Comparison of ENCODE assay signal across 9 cellular contexts in the genomic region with DNA sequence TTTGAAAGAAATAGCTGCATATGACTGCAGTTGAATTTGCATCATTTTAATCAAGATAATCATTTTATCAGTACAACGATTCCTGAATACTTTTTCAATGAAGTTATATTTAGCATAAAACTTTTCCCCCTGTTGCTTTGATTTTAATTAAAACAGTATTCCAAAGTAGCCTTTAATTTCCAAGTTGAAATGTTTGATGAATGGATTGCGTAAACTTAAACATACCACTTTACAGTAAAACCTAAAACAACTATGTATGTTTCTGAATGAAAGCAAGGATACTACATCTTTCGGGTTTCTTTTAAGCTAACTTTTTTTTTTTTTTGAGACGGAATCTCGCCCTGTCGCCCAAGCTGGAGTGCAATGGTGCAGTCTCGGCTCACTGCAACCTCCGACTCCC. TPM values are rescaled to one million over a fixed set of nuclear protein-coding genes. Genes with fewer than 3 reads are reported as not detected.
A peak's percentile ranks its signal among the peaks of the same experiment; 100 is the strongest.
DNase-seq lines count a peak whose midpoint lies in the region; ATAC-seq and TF ChIP-seq lines count a peak whose summit lies in the region.
"Had no signal": no experiment of that assay in that cellular context is flagged by ENCODE, and none has a peak within 500 bp of the region (broad histone marks: within the 10 kb centered on the region; RNA-seq: fewer than 3 reads in every experiment).

No MANE protein-coding gene starts in this region.

- POLR2A ChIA-PET in CD4-positive, alpha-beta memory T cell (lab: Charles Lee; ENCODE audit: partially characterized antibody) = interaction anchor here (0.7 to 4.0 kb wide), 7 partner anchors 25 to 213 kb away, joined by 3 to 75 read pairs (median 16); partner anchors contain the start of genes DPY30, MEMO1, SLC30A6 and YIPF4

- intact Hi-C loops in CD4-positive, alpha-beta memory T cell (cut with micrococcal nuclease) = loop anchor here (5.0 to 10.0 kb wide), 2 partner anchors 160 to 293 kb away; partner anchors contain the start of gene BIRC6

- H3K9ac ChIP-seq in OCI-LY1 (ENCODE audit: low read length) = peak overlapping the region; percentile 80

- H3K4me3 Mint-ChIP-seq in CD4-positive, alpha-beta memory T cell = peak overlapping the region; percentile 95 to 99 (median 98)
- H3K4me3 Mint-ChIP-seq in endothelial cell (ENCODE audit: unreplicated experiment) = peak overlapping the region; percentile 98

- H3K27me3 Mint-ChIP-seq in CD4-positive, alpha-beta memory T cell = no peaks in the 10 kb centered on the region
- H3K27me3 Mint-ChIP-seq in endothelial cell (ENCODE audit: unreplicated experiment) = peaks cover 4% of the 10 kb centered on the region

- no peak overlapping the region for H2AFZ ChIP-seq in OCI-LY1 (ENCODE audit: low read length)

- CTCF ChIA-PET in CD4-positive, alpha-beta memory T cell (lab: Charles Lee; ENCODE audit: partially characterized antibody) = interaction anchor here (4.0 kb wide), 1 partner anchor 25 kb away, joined by 35 read pairs; the partner anchor contains the start of gene DPY30

- no peaks in the 10 kb centered on the region for H4K20me1 ChIP-seq in OCI-LY1 (ENCODE audit: insufficient read depth, low read length)

- ATAC-seq in GM18867 (IDR thresholded peaks at IDR 0.05; ENCODE audit: unreplicated experiment) (no peak), HG03442 (IDR thresholded peaks at IDR 0.05; ENCODE audit: unreplicated experiment) (no peak)

- TF ChIP-seq CTCF in OCI-LY1 (IDR thresholded peaks at IDR 0.05; ENCODE audit: low read length) = no peak
- TF ChIP-seq CTCF in endothelial cell (IDR thresholded peaks at IDR 0.05; ENCODE audit: unreplicated experiment) = no peak
- TF ChIP-seq CTCF in neutrophil (IDR thresholded peaks at IDR 0.05) = no peak
- no peak for TF ChIP-seq CTCF in GM10266 (IDR thresholded peaks at IDR 0.05; ENCODE audit: control insufficient read depth, insufficient read depth, low read depth, missing control alignments)

- peaks cover 0 to 14% of the 10 kb centered on the region in 2 donors for H3K36me3 Mint-ChIP-seq in CD4-positive, alpha-beta memory T cell
- peaks cover 7% of the 10 kb centered on the region for H3K36me3 Mint-ChIP-seq in endothelial cell (ENCODE audit: low read depth, unreplicated experiment)

- no peaks in the 10 kb centered on the region for H3K27me3 ChIP-seq in CD4-positive, alpha-beta memory T cell (ENCODE audit: insufficient read depth, low read length)
- H3K27me3 ChIP-seq in OCI-LY1 (ENCODE audit: insufficient read depth, low read length) (no peaks in the 10 kb centered on the region), neutrophil (no peaks in the 10 kb centered on the region)

- H3K27ac Mint-ChIP-seq in CD4-positive, alpha-beta memory T cell = peak overlapping the region in 6 of 7 donors; percentile 66 to 96 (median 92)
- no peak overlapping the region for H3K27ac Mint-ChIP-seq in endothelial cell (ENCODE audit: unreplicated experiment)

- H3K79me2 ChIP-seq in OCI-LY1 (ENCODE audit: insufficient read depth, low read length) = peaks cover 14% of the 10 kb centered on the region; the same call in 1 of the 2 replicates

- no peaks in the 10 kb centered on the region for H3K36me3 ChIP-seq in CD4-positive, alpha-beta memory T cell (ENCODE audit: insufficient read depth, low read length)
- H3K36me3 ChIP-seq in OCI-LY1 (ENCODE audit: insufficient read depth, low read length) (no peaks in the 10 kb centered on the region), neutrophil (peaks cover 9% of the 10 kb centered on the region)

- peak overlapping the region; percentile 77 for H3K27ac ChIP-seq in CD4-positive, alpha-beta memory T cell (ENCODE audit: low read depth, low read length)
- H3K27ac ChIP-seq in OCI-LY1 (ENCODE audit: low read depth, low read length, poor library complexity, severe bottlenecking) (peak overlapping the region; percentile 74), neutrophil (peak overlapping the region; percentile 97)

- H3K9me3 Mint-ChIP-seq in CD4-positive, alpha-beta memory T cell = peaks cover 0 to 3% (median 0%) of the 10 kb centered on the region in 8 donors
- no peaks in the 10 kb centered on the region for H3K9me3 Mint-ChIP-seq in endothelial cell (ENCODE audit: unreplicated experiment)

- H3K9me3 ChIP-seq in CD4-positive, alpha-beta memory T cell (ENCODE audit: control insufficient read depth in 1 of 2, low read length in 2 of 2) = no peaks in the 10 kb centered on the region
- H3K9me3 ChIP-seq in OCI-LY1 (ENCODE audit: low read length) (no peaks in the 10 kb centered on the region), neutrophil (no peaks in the 10 kb centered on the region)

- peaks cover 11 to 43% (median 31%) of the 10 kb centered on the region in 4 donors for H3K4me1 Mint-ChIP-seq in CD4-positive, alpha-beta memory T cell
- H3K4me1 Mint-ChIP-seq in endothelial cell (ENCODE audit: unreplicated experiment) = peaks cover 19% of the 10 kb centered on the region

- no peak for DNase-seq in CD4-positive, alpha-beta memory T cell
- DNase-seq in endothelial cell (ENCODE audit: low spot score) = no peak
- DNase-seq in GM10266 (ENCODE audit: extremely low spot score) = no peak
- no peak for DNase-seq in activated effector memory CD4-positive, alpha-beta T cell treated with Interleukin-2 at 50 U/mL for 16 hours
- DNase-seq: NCI-H2029 treated with DMSO at 0.1 percent for 48 hours had no signal

- H3K4me1 ChIP-seq in CD4-positive, alpha-beta memory T cell (ENCODE audit: insufficient read depth, low read length) = peaks cover 52% of the 10 kb centered on the region
- H3K4me1 ChIP-seq in OCI-LY1 (ENCODE audit: insufficient read depth, low read length, severe bottlenecking) (peaks cover 28% of the 10 kb centered on the region), neutrophil (ENCODE audit: control insufficient read depth in 1 of 2, insufficient read depth in 1 of 2, low read depth in 1 of 2, low read length in 1 of 2) (peaks cover 32 to 39% of the 10 kb centered on the region in 2 experiments)

- H3K4me2 ChIP-seq in OCI-LY1 (ENCODE audit: low read length) = peak overlapping the region; percentile 95

- no peaks in the 10 kb centered on the region for H3K9me2 ChIP-seq in OCI-LY1 (ENCODE audit: low read depth, low read length)

- peak overlapping the region; percentile 48 to 93 for H3K4me3 ChIP-seq in CD4-positive, alpha-beta memory T cell (ENCODE audit: low read length in 2 of 2)
- H3K4me3 ChIP-seq in OCI-LY1 (ENCODE audit: low read depth, low read length, poor library complexity, severe bottlenecking) (peak overlapping the region; percentile 69), neutrophil (ENCODE audit: low read depth in 1 of 2, low read length in 1 of 2) (peak overlapping the region; percentile 94 to 99)

- H3F3A ChIP-seq in OCI-LY1 (ENCODE audit: insufficient read depth, low read length) = no peaks in the 10 kb centered on the region

RNA-seq across cellular contexts. Expression of gene SPAST, which starts 1.4 kb away (rescaled TPM):
- total RNA-seq in CD4-positive, alpha-beta memory T cell = 10 to 100 TPM; 22.5 to 23.2 TPM
- 10 to 100 TPM; 11.2 to 15.3 TPM for polyA plus RNA-seq in CD4-positive, alpha-beta memory T cell
- 33.8 TPM for total RNA-seq in endothelial cell (ENCODE audit: unreplicated experiment)

RNA-seq across cellular contexts. Expression of gene DPY30, which starts 25.1 kb away (rescaled TPM):
- 10 to 100 TPM; 50.0 to 51.3 TPM for total RNA-seq in CD4-positive, alpha-beta memory T cell
- 100 to 1,000 TPM; 167 to 233 TPM for polyA plus RNA-seq in CD4-positive, alpha-beta memory T cell
- total RNA-seq in endothelial cell (ENCODE audit: unreplicated experiment) = 70.1 TPM

RNA-seq across cellular contexts. Expression of gene MEMO1, which starts 53.9 kb away (rescaled TPM):
- total RNA-seq in CD4-positive, alpha-beta memory T cell = 10 to 100 TPM; 42.0 to 45.1 TPM
- 10 to 100 TPM; 31.0 to 42.7 TPM for polyA plus RNA-seq in CD4-positive, alpha-beta memory T cell
- 59.6 TPM for total RNA-seq in endothelial cell (ENCODE audit: unreplicated experiment)
